Comparison of ENCODE assay signal across 8 cellular contexts in genomic region chr20:36064661-36065426, GRCh38.
DNase-seq lines count a peak whose midpoint lies in the region; ATAC-seq, FAIRE-seq and TF ChIP-seq lines count a peak whose summit lies in the region.

No MANE protein-coding gene starts in this region.

- DNase-seq in GM12892 (ENCODE audit: insufficient read length) (peak; percentile 97), NCI-H1694 treated with DMSO at 0.1 percent for 48 hours (lab: John Stamatoyannopoulos, UW) (peak; percentile 68), T-helper 22 cell (ENCODE audit: low read depth) (peak; percentile 80), astrocyte of the hippocampus (ENCODE audit: low read depth, low spot score) (peak; percentile 95), hippocampal formation (lab: John Stamatoyannopoulos, UW) (peak; percentile 85 to 93), retinal pigment epithelial cell (ENCODE audit: low read depth) (peak; percentile 38)

- peak; percentile 94 for ATAC-seq in HG02852 (IDR thresholded peaks at IDR 0.05; ENCODE audit: unreplicated experiment)
- no peak for ATAC-seq in GM18519 (IDR thresholded peaks at IDR 0.05; ENCODE audit: low FRiP score, unreplicated experiment)

- H3K4me3 ChIP-seq in retinal pigment epithelial cell (ENCODE audit: low read length) = peak overlapping the region; percentile 62

- no peak for TF ChIP-seq CTCF in retinal pigment epithelial cell (conservative IDR thresholded peaks at IDR 0.05; ENCODE audit: low read depth, low read length)

- peak; percentile 94 for FAIRE-seq in GM12892 (lab: Jason Lieb, UNC)

- TF ChIP-seq POLR2A in GM12892 (IDR thresholded peaks at IDR 0.05; ENCODE audit: low read depth, low read length) = peak; percentile 22; the same call in 1 of the 2 replicates

Comparison
In these comparisons a context has a peak if more than half of its experiments do, and no peak if none do; other contexts are left out.
1. DNase-seq: peak in every context shown above with its lines; median percentile 97 in GM12892; 95 in astrocyte of the hippocampus; 89 in hippocampal formation; 80 in T-helper 22 cell; 68 in NCI-H1694 treated with DMSO at 0.1 percent for 48 hours; 38 in retinal pigment epithelial cell.